In genomic region chr3:194091141-194091540, GRCh38 we compare ENCODE assay signal across 18 cellular contexts.
A peak's percentile ranks its signal among the peaks of the same experiment; 100 is the strongest.
DNase-seq lines count a peak whose midpoint lies in the region; ATAC-seq, FAIRE-seq and TF ChIP-seq lines count a peak whose summit lies in the region.
"Had no signal": no experiment of that assay in that cellular context is flagged by ENCODE, and none has a peak within 500 bp of the region (broad histone marks: within the 10 kb centered on the region; RNA-seq: fewer than 3 reads in every experiment).

No MANE protein-coding gene starts in this region.

- H4K20me1 ChIP-seq in DND-41 (ENCODE audit: insufficient read depth, low read length): no peaks in the 10 kb centered on the region

- H3K9me3 ChIP-seq in DND-41 (ENCODE audit: insufficient read depth, low read length, severe bottlenecking) (no peaks in the 10 kb centered on the region), adipocyte (ENCODE audit: control insufficient read depth, low read length) (no peaks in the 10 kb centered on the region)
- H3K9me3 ChIP-seq: HAP-1 had no signal

- no peak overlapping the region for H2AFZ ChIP-seq in DND-41 (ENCODE audit: low read depth, low read length)
- H2AFZ ChIP-seq: parathyroid adenoma had no signal

- no peaks in the 10 kb centered on the region for H3K79me2 ChIP-seq in DND-41 (ENCODE audit: insufficient read depth, low read length)
- H3K79me2 ChIP-seq: parathyroid adenoma had no signal

- H3K27ac ChIP-seq in DND-41 (ENCODE audit: low read length): no peak overlapping the region
- H3K27ac ChIP-seq: parathyroid adenoma had no signal

- TF ChIP-seq CTCF in DND-41 (IDR thresholded peaks at IDR 0.05; ENCODE audit: borderline replicate concordance, extremely low read depth, low read length, poor library complexity, severe bottlenecking): no peak

- H3K9ac ChIP-seq in DND-41 (ENCODE audit: low read depth, low read length): no peak overlapping the region
- no peak overlapping the region for H3K9ac ChIP-seq in adipocyte (ENCODE audit: low read length)
- H3K9ac ChIP-seq: parathyroid adenoma had no signal

- FAIRE-seq in HTR-8/SVneo (lab: Jason Lieb, UNC): no peak

- H3K27me3 ChIP-seq in DND-41 (ENCODE audit: insufficient read depth, low read length, poor library complexity) (peaks cover 11% of the 10 kb centered on the region), adipocyte (replicated peaks; ENCODE audit: control insufficient read depth, insufficient read depth, low read length) (no peaks in the 10 kb centered on the region)

- ATAC-seq in DND-41 (ENCODE audit: insufficient read depth, low read depth) (peak; percentile 38; the same call in 1 of the 3 replicates), HG03159 (IDR thresholded peaks at IDR 0.05; ENCODE audit: unreplicated experiment) (no peak), GM18867 (IDR thresholded peaks at IDR 0.05; ENCODE audit: unreplicated experiment) (no peak)
- ATAC-seq: CD8-positive, alpha-beta T cell had no signal

- DNase-seq in DND-41 (no peak), HTR-8/SVneo (ENCODE audit: insufficient read length, low spot score) (peak; percentile 76), adipocyte (ENCODE audit: low read depth) (peak; percentile 16), kidney glomerular epithelial cell (lab: John Stamatoyannopoulos, UW) (peak; percentile 66), anterior cingulate cortex (lab: John Stamatoyannopoulos, UW) (no peak), NCI-H748 (lab: John Stamatoyannopoulos, UW; ENCODE audit: unreplicated experiment) (no peak)
- DNase-seq: activated CD4-positive, alpha-beta T cell treated with anti-CD3 and anti-CD28 coated beads, Interleukin-2, amount 10 ng/mL, durations not matched to agents 24 days and 14 days; activated naive CD4-positive, alpha-beta T cell treated with anti-CD3 and anti-CD28 coated beads, Interleukin-2, amount 10 ng/mL, durations not matched to agents 7 days and 5 days; CD8-positive, alpha-beta T cell; dermis blood vessel endothelial cell; glutamatergic neuron; NCI-H1105 treated with DMSO at 0.1 percent for 48 hours; NCI-H526; stimulated activated CD4-positive, alpha-beta T cell treated with anti-CD3 and anti-CD28 coated beads, Interleukin-2, amount 100 ng/mL, for 48 hours had no signal

- H3K4me2 ChIP-seq in DND-41 (ENCODE audit: insufficient read depth, low read length): no peak overlapping the region

- H3K36me3 ChIP-seq in DND-41 (ENCODE audit: insufficient read depth, low read length) (no peaks in the 10 kb centered on the region), adipocyte (ENCODE audit: control insufficient read depth, insufficient read depth, low read length, severe bottlenecking) (no peaks in the 10 kb centered on the region)
- H3K36me3 ChIP-seq: HAP-1 had no signal

- H3K4me3 ChIP-seq in DND-41 (ENCODE audit: low read depth in 1 of 2, low read length in 2 of 2): no peak overlapping the region
- H3K4me3 ChIP-seq in adipocyte (ENCODE audit: low read length): no peak overlapping the region
- H3K4me3 ChIP-seq: HAP-1 had no signal

- H3K4me1 ChIP-seq in DND-41 (ENCODE audit: insufficient read depth, low read length): peaks cover 2% of the 10 kb centered on the region; the same call in 1 of the 2 replicates
- H3K4me1 ChIP-seq in adipocyte (ENCODE audit: control insufficient read depth, insufficient read depth, low read length): peaks cover 10% of the 10 kb centered on the region
- H3K4me1 ChIP-seq: parathyroid adenoma had no signal

Comparison
In these comparisons a context has a peak if more than half of its experiments do, and no peak if none do; other contexts are left out.
1. DNase-seq: peak in HTR-8/SVneo (single experiment), adipocyte (single experiment) and kidney glomerular epithelial cell (single experiment); none in DND-41 (single experiment), anterior cingulate cortex (0 of 58) and NCI-H748 (single experiment).